Comparison of ENCODE assay signal across 19 cellular contexts in genomic region chr1:51442616-51443015, GRCh38.
DNase-seq lines count a peak whose midpoint lies in the region; ATAC-seq, FAIRE-seq and TF ChIP-seq lines count a peak whose summit lies in the region.
"Had no signal": no experiment of that assay in that cellular context is flagged by ENCODE, and none has a peak within 500 bp of the region (broad histone marks: within the 10 kb centered on the region; RNA-seq: fewer than 3 reads in every experiment).

No MANE protein-coding gene starts in this region.

- peak overlapping the region in 1 of 2 donors; percentile 71 for H3K27ac Mint-ChIP-seq in effector memory CD8-positive, alpha-beta T cell
- H3K27ac Mint-ChIP-seq in T-cell: peak overlapping the region in 1 of 2 donors; percentile 80

- peaks cover 44% of the 10 kb centered on the region for H3K36me3 Mint-ChIP-seq in effector memory CD8-positive, alpha-beta T cell (ENCODE audit: insufficient read depth)
- H3K36me3 Mint-ChIP-seq in T-cell: peaks cover 45% of the 10 kb centered on the region

- no peak for TF ChIP-seq POLR2A in adrenal gland (IDR thresholded peaks at IDR 0.05)

- no TSS peak for BruUV-seq in A673 (replicated peaks; lab: Mats Ljungman, UMichigan)

- TF ChIP-seq CTCF in A673 (conservative IDR thresholded peaks at IDR 0.05; ENCODE audit: low read depth, low read length) (no peak), foreskin fibroblast (IDR thresholded peaks at IDR 0.05; ENCODE audit: low read depth, low read length) (no peak), adrenal gland (IDR thresholded peaks at IDR 0.05) (no peak)

- CTCF ChIA-PET in A673 (lab: Charles Lee) (no interaction called here), T-cell (lab: Charles Lee) (no interaction called here)

- 14 to 50% (median 26%) methylated on average over 1 of the region's 1 CpG for WGBS in adrenal gland, 4 donors

- H3K4me1 Mint-ChIP-seq in effector memory CD8-positive, alpha-beta T cell (ENCODE audit: low read depth in 2 of 2): peaks cover 17 to 59% of the 10 kb centered on the region in 2 donors
- H3K4me1 Mint-ChIP-seq in T-cell: peaks cover 14 to 49% (median 28%) of the 10 kb centered on the region in 3 donors
- H3K4me1 Mint-ChIP-seq: neural crest cell had no signal

- no peaks in the 10 kb centered on the region for H3K9me3 Mint-ChIP-seq in effector memory CD8-positive, alpha-beta T cell
- no peaks in the 10 kb centered on the region for H3K9me3 Mint-ChIP-seq in T-cell
- H3K9me3 Mint-ChIP-seq: neural crest cell had no signal

- H3K36me3 ChIP-seq in A673 (ENCODE audit: insufficient read depth, low read length, poor library complexity, severe bottlenecking): peaks cover 9% of the 10 kb centered on the region
- peaks cover 0 to 17% of the 10 kb centered on the region in 2 donors for H3K36me3 ChIP-seq in adrenal gland (replicated peaks in 1 of 2)

- H3K27me3 Mint-ChIP-seq in effector memory CD8-positive, alpha-beta T cell: no peaks in the 10 kb centered on the region
- H3K27me3 Mint-ChIP-seq in T-cell: no peaks in the 10 kb centered on the region

- H3K9me3 ChIP-seq in A673 (ENCODE audit: low read depth, low read length, poor library complexity, severe bottlenecking) (no peaks in the 10 kb centered on the region), adrenal gland (replicated peaks in 1 of 3) (no peaks in the 10 kb centered on the region)
- H3K9me3 ChIP-seq: Caco-2, gastroesophageal sphincter, vagina had no signal

- peak; percentile 55 for ATAC-seq in effector memory CD8-positive, alpha-beta T cell (replicated peaks)
- ATAC-seq in HG02759 (IDR thresholded peaks at IDR 0.05; ENCODE audit: unreplicated experiment) (no peak), T-cell (replicated peaks in 1 of 4) (no peak)
- ATAC-seq: gastroesophageal sphincter, HepG2, SK-N-SH treated with all-trans-retinoic acid at 6 μM for 48 hours had no signal

- H3K4me1 ChIP-seq in A673 (ENCODE audit: insufficient read depth, low read length, poor library complexity, severe bottlenecking) (peaks cover 65% of the 10 kb centered on the region), adrenal gland (replicated peaks in 1 of 2) (peaks cover 34 to 54% of the 10 kb centered on the region in 2 donors)
- H3K4me1 ChIP-seq: Caco-2, vagina had no signal

- H3K4me3 Mint-ChIP-seq in effector memory CD8-positive, alpha-beta T cell: peak overlapping the region; percentile 4 to 43
- no peak overlapping the region for H3K4me3 Mint-ChIP-seq in T-cell
- H3K4me3 Mint-ChIP-seq: neural crest cell had no signal

- peak; percentile 70 for FAIRE-seq in GM18507 (lab: Jason Lieb, UNC)
- FAIRE-seq: colon, HepG2 had no signal

- H3K27ac ChIP-seq in A673 (ENCODE audit: low read depth, low read length, poor library complexity, severe bottlenecking) (peak overlapping the region; percentile 3), adrenal gland (peak overlapping the region in 2 of 5 donors; percentile 22 to 49)
- H3K27ac ChIP-seq: gastroesophageal sphincter, vagina had no signal

- intact Hi-C loops in A673 (cut with micrococcal nuclease; ENCODE audit: unreplicated experiment): no loop called here
- intact Hi-C loops in adrenal gland (cut with DNase I): no loop called here

- POLR2A ChIA-PET in A673 (lab: Charles Lee; ENCODE audit: low non-redundant PET): no interaction called here
- POLR2A ChIA-PET in T-cell (lab: Charles Lee): no interaction called here

- DNase-seq in A673 (ENCODE audit: low spot score): no peak
- DNase-seq in GM18507 (ENCODE audit: extremely low spot score, insufficient read length, low read depth): no peak
- peak; percentile 34 for DNase-seq in MV-4-11 (lab: John Stamatoyannopoulos, UW)
- DNase-seq in effector memory CD8-positive, alpha-beta T cell: no peak
- DNase-seq in foreskin fibroblast: no peak
- DNase-seq in adrenal gland: no peak
- no peak for DNase-seq in T-cell
- DNase-seq: activated effector memory CD4-positive, alpha-beta T cell treated with Interleukin-2 at 50 U/mL for 16 hours; aorta; Caco-2; NCI-H2081; NCI-H524 treated with DMSO at 0.1 percent for 48 hours had no signal

- H3K4me3 ChIP-seq in A673 (ENCODE audit: low read depth, low read length, poor library complexity, severe bottlenecking): no peak overlapping the region
- H3K4me3 ChIP-seq in foreskin fibroblast (ENCODE audit: low read depth in 1 of 2, low read length in 2 of 2): no peak overlapping the region
- no peak overlapping the region for H3K4me3 ChIP-seq in adrenal gland
- H3K4me3 ChIP-seq: gastroesophageal sphincter, vagina had no signal

- no peaks in the 10 kb centered on the region for H3K27me3 ChIP-seq in A673 (replicated peaks; ENCODE audit: insufficient read depth, low read depth, low read length, poor library complexity)
- H3K27me3 ChIP-seq in adrenal gland: no peaks in the 10 kb centered on the region
- H3K27me3 ChIP-seq: gastroesophageal sphincter, vagina had no signal

Comparison
In these comparisons a context has a peak if more than half of its experiments do, and no peak if none do; other contexts are left out.
1. H3K4me3 Mint-ChIP-seq: peak in effector memory CD8-positive, alpha-beta T cell (2 of 2); none in T-cell (0 of 3).